Comparison of ENCODE assay signal across 9 cellular contexts in the genomic region with DNA sequence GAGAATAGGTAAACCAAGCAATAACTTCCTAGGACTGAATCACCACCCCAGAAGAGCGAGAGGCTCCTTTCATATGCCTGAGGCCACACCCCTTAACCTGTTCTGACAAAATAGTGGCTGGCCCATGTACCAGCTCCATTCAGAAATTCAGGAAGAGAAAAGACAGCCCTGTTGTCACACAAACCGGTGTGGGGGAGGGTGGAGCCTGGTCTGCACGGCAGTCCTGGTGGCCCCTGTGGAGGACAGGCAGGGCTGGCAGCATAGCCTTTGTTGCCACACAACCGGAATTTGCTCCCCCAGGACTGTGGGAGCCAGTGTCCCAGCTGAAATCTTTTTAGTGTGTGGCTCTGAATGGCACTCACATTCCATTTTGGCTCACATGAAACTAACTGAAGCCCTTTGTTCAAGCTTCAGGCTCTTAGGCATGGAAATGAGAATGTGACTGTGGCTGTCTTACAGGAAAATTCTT. TPM values are rescaled to one million over a fixed set of nuclear protein-coding genes. Genes with fewer than 3 reads are reported as not detected.
DNase-seq lines count a peak whose midpoint lies in the region; ATAC-seq and TF ChIP-seq lines count a peak whose summit lies in the region.
"Had no signal": no experiment of that assay in that cellular context is flagged by ENCODE, and none has a peak within 500 bp of the region (broad histone marks: within the 10 kb centered on the region; RNA-seq: fewer than 3 reads in every experiment).

No MANE protein-coding gene starts in this region.

- H4K8ac ChIP-seq in IMR-90 (ENCODE audit: low read depth in 2 of 2, low read length in 2 of 2): no peak overlapping the region

- TF ChIP-seq RAD21 in IMR-90 (IDR thresholded peaks at IDR 0.05; ENCODE audit: low read length): no peak

- H3K36me3 ChIP-seq in IMR-90 (ENCODE audit: control insufficient read depth, insufficient read depth, low read length) (peaks cover 25% of the 10 kb centered on the region), left ventricle myocardium inferior (peaks cover 73% of the 10 kb centered on the region), sigmoid colon (peaks cover 11 to 79% (median 39%) of the 10 kb centered on the region in 4 donors)

- in situ Hi-C loops in IMR-90 (cut with MboI; ENCODE audit: low sequenced_read_pairs): no loop called here

- no peak for TF ChIP-seq EP300 in sigmoid colon (IDR thresholded peaks at IDR 0.05)

- no peak overlapping the region for H2BK15ac ChIP-seq in IMR-90 (ENCODE audit: low read depth, low read length)

- H3K9me3 ChIP-seq in IMR-90 (ENCODE audit: control insufficient read depth, insufficient read depth, low read length): no peaks in the 10 kb centered on the region
- H3K9me3 ChIP-seq in left ventricle myocardium inferior (replicated peaks): no peaks in the 10 kb centered on the region
- H3K9me3 ChIP-seq in sigmoid colon: no peaks in the 10 kb centered on the region

- H3K14ac ChIP-seq in IMR-90 (replicated peaks; ENCODE audit: low read depth, low read length): no peak overlapping the region

- DNase-seq in IMR-90 (no peak), UCSD-AML1 (lab: John Stamatoyannopoulos, UW; ENCODE audit: unreplicated experiment) (peak; percentile 32), left ventricle myocardium inferior (no peak), sigmoid colon (peak; percentile 76), NCI-H1930 (lab: John Stamatoyannopoulos, UW) (no peak)
- no peak for DNase-seq in central memory CD4-positive, alpha-beta T cell
- DNase-seq: effector CD4-positive, alpha-beta T cell; OCI-M1 had no signal

- H3K79me1 ChIP-seq in IMR-90 (ENCODE audit: low read depth in 1 of 2, low read length in 2 of 2): no peaks in the 10 kb centered on the region

- H3K4me1 ChIP-seq in IMR-90 (ENCODE audit: control insufficient read depth, insufficient read depth, low read length) (peaks cover 9% of the 10 kb centered on the region), left ventricle myocardium inferior (peaks cover 59% of the 10 kb centered on the region), sigmoid colon (peaks cover 0 to 7% (median 0%) of the 10 kb centered on the region in 4 donors)

- no peak overlapping the region for H3K27ac ChIP-seq in IMR-90 (ENCODE audit: insufficient read depth, low read length)
- H3K27ac ChIP-seq in left ventricle myocardium inferior (replicated peaks): peak overlapping the region; percentile 66
- H3K27ac ChIP-seq in sigmoid colon: peak overlapping the region; percentile 2 to 56 (median 26)

- 0 out of 2 replicates have a peak, but pooled peaks cover under 1% of the 10 kb centered on the region for H3K9me1 ChIP-seq in IMR-90 (ENCODE audit: insufficient read depth, low read length)

- no peak for TF ChIP-seq CTCF in IMR-90 (conservative IDR thresholded peaks at IDR 0.05; ENCODE audit: low read depth, low read length)
- TF ChIP-seq CTCF in left ventricle myocardium inferior (IDR thresholded peaks at IDR 0.05; ENCODE audit: borderline replicate concordance): no peak
- TF ChIP-seq CTCF in sigmoid colon (IDR thresholded peaks at IDR 0.05): no peak

- H4K5ac ChIP-seq in IMR-90 (ENCODE audit: low read depth, low read length): no peak overlapping the region

- TSS peak; percentile 5 for BruUV-seq in IMR-90 (replicated peaks; lab: Mats Ljungman, UMichigan)

- no peaks in the 10 kb centered on the region for H3K27me3 ChIP-seq in IMR-90 (ENCODE audit: control insufficient read depth, insufficient read depth, low read length)
- H3K27me3 ChIP-seq in left ventricle myocardium inferior (ENCODE audit: low read depth): no peaks in the 10 kb centered on the region
- H3K27me3 ChIP-seq in sigmoid colon: no peaks in the 10 kb centered on the region

- no peak overlapping the region for H3K23ac ChIP-seq in IMR-90 (ENCODE audit: low read depth, low read length)

- intact Hi-C loops in IMR-90 (cut with micrococcal nuclease): no loop called here
- intact Hi-C loops in left ventricle myocardium inferior (cut with micrococcal nuclease): no loop called here
- intact Hi-C loops in sigmoid colon (cut with DNase I): no loop called here

- H2BK20ac ChIP-seq in IMR-90 (ENCODE audit: low read depth, low read length): no peak overlapping the region

- H4K91ac ChIP-seq in IMR-90 (ENCODE audit: insufficient read depth, low read depth, low read length): no peak overlapping the region

- no peak overlapping the region for H2AK5ac ChIP-seq in IMR-90 (ENCODE audit: low read depth, low read length)

- H2AK9ac ChIP-seq in IMR-90 (replicated peaks; ENCODE audit: low read depth, low read length, poor library complexity): no peak overlapping the region

- no peaks in the 10 kb centered on the region for H4K20me1 ChIP-seq in IMR-90 (ENCODE audit: insufficient read depth, low read length)

- POLR2A ChIA-PET in IMR-90 (lab: Charles Lee; ENCODE audit: unreplicated experiment): no interaction called here

- H3K18ac ChIP-seq in IMR-90 (ENCODE audit: low read depth, low read length): no peak overlapping the region

- no peak overlapping the region for H3K4me2 ChIP-seq in IMR-90 (ENCODE audit: low read depth, low read length)

- H2BK5ac ChIP-seq in IMR-90 (ENCODE audit: low read depth, low read length, poor library complexity, severe bottlenecking): no peak overlapping the region

- WGBS in IMR-90 (ENCODE audit: extremely low coverage in 2 of 2, insufficient read length in 1 of 2), 2 experiments: 44% methylated on average over 3 of the region's 4 CpGs; no CpG with 5 or more reads in 1 of the 2 experiments
- 15 to 52% methylated on average over 4 of the region's 4 CpGs for WGBS in sigmoid colon, 2 donors

- no peak overlapping the region for H3K4me3 ChIP-seq in IMR-90 (ENCODE audit: insufficient read depth, low read depth, low read length)
- H3K4me3 ChIP-seq in left ventricle myocardium inferior: no peak overlapping the region
- no peak overlapping the region for H3K4me3 ChIP-seq in sigmoid colon

- H3K4ac ChIP-seq in IMR-90 (ENCODE audit: low read depth, low read length): no peak overlapping the region

- no peak overlapping the region for H2AFZ ChIP-seq in IMR-90 (replicated peaks; ENCODE audit: low read length, poor library complexity)

- ATAC-seq in IMR-90 (ENCODE audit: low read depth): peak; percentile 48
- ATAC-seq in HG03108 (IDR thresholded peaks at IDR 0.05; ENCODE audit: unreplicated experiment): no peak

- dilution Hi-C loops in IMR-90 (cut with HindIII; ENCODE audit: low sequenced_read_pairs, unreplicated experiment): no loop called here

- H2BK120ac ChIP-seq in IMR-90 (ENCODE audit: low read depth, low read length): no peak overlapping the region

- no peak for TF ChIP-seq POLR2A in IMR-90 (IDR thresholded peaks at IDR 0.05; ENCODE audit: low read depth, low read length)
- no peak for TF ChIP-seq POLR2A in sigmoid colon (IDR thresholded peaks at IDR 0.05)

- CTCF ChIA-PET in IMR-90 (lab: Yijun Ruan, JAX): interaction anchor here (0.6 to 2.1 kb wide), 2 partner anchors 9 to 706 kb away, joined by 3 to 8 read pairs; no protein-coding TSS in a partner anchor

- H3K56ac ChIP-seq in IMR-90 (ENCODE audit: extremely low read depth, insufficient read depth, low read length): no peak overlapping the region

- no peak overlapping the region for H3K9ac ChIP-seq in IMR-90 (ENCODE audit: low read depth, low read length)

TF ChIP-seq in IMR-90, 13 proteins besides CTCF, POLR2A, EP300 and RAD21:
- TF ChIP-seq SMC3 (IDR thresholded peaks at IDR 0.05; ENCODE audit: low read depth, low read length) (no peak), NFE2L2 (IDR thresholded peaks at IDR 0.05; ENCODE audit: low read depth, low read length) (no peak)
- TF ChIP-seq, protein P1, sequence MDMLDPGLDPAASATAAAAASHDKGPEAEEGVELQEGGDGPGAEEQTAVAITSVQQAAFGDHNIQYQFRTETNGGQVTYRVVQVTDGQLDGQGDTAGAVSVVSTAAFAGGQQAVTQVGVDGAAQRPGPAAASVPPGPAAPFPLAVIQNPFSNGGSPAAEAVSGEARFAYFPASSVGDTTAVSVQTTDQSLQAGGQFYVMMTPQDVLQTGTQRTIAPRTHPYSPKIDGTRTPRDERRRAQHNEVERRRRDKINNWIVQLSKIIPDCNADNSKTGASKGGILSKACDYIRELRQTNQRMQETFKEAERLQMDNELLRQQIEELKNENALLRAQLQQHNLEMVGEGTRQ (IDR thresholded peaks at IDR 0.05; ENCODE audit: low read depth, low read length): no peak

RNA-seq across cellular contexts. Expression of a gene that starts 23.8 kb away (rescaled TPM):
- not detected in 2 replicates for total RNA-seq in IMR-90 (2012; rRNA removed)
- not detected in 2 replicates for polyA plus RNA-seq in IMR-90 (2012; rRNA removed)
- polyA plus RNA-seq in IMR-90 (2012; cell fraction: cytosol; rRNA removed): not detected in 2 replicates
- polyA plus RNA-seq in IMR-90 (2012; cell fraction: nucleus; rRNA removed; ENCODE audit: low replicate concordance): not detected in 2 replicates
- not detected for total RNA-seq in left ventricle myocardium inferior
- 1 to 10 TPM in 2 of 4 donors, under 1 TPM in 1, not detected in 1; 0.27 to 6.6 (median 1.8) TPM for total RNA-seq in sigmoid colon
- under 1 TPM in 1 of 3 donors, not detected in 2; 0.50 TPM for polyA plus RNA-seq in sigmoid colon

RNA-seq across cellular contexts. Expression of a gene that starts 46.2 kb away (rescaled TPM):
- 25.6 and 34.2 TPM in 2 replicates for total RNA-seq in IMR-90 (2012; rRNA removed)
- 11.6 and 13.2 TPM in 2 replicates for polyA plus RNA-seq in IMR-90 (2012; rRNA removed)
- polyA plus RNA-seq in IMR-90 (2012; cell fraction: cytosol; rRNA removed): 1.8 and 4.1 TPM in 2 replicates
- 3.0 and 18.5 TPM in 2 replicates for polyA plus RNA-seq in IMR-90 (2012; cell fraction: nucleus; rRNA removed; ENCODE audit: low replicate concordance)
- total RNA-seq in left ventricle myocardium inferior: 2.7 TPM
- total RNA-seq in sigmoid colon: 1 to 10 TPM; 2.0 to 5.2 (median 3.3) TPM
- 10 to 100 TPM in 1 of 3 donors, 1 to 10 TPM in 2; 2.3 to 16.0 (median 2.4) TPM for polyA plus RNA-seq in sigmoid colon

Comparison
In these comparisons a context has a peak if more than half of its experiments do, and no peak if none do; other contexts are left out.
1. DNase-seq: peak in UCSD-AML1 (single experiment) and sigmoid colon (single experiment); none in IMR-90 (single experiment), left ventricle myocardium inferior (single experiment), NCI-H1930 (0 of 2) and central memory CD4-positive, alpha-beta T cell (single experiment).